Comparison of ENCODE assay signal across 8 cellular contexts in genomic region chr5:91378683-91379601, GRCh38. TPM values are rescaled to one million over a fixed set of nuclear protein-coding genes. Genes with fewer than 3 reads are reported as not detected.
DNase-seq lines count a peak whose midpoint lies in the region; ATAC-seq and TF ChIP-seq lines count a peak whose summit lies in the region.

No MANE protein-coding gene starts in this region.

- H3K4me1 Mint-ChIP-seq in CD14-positive monocyte: peaks cover 12% of the 10 kb centered on the region

- no peak for DNase-seq in CD14-positive monocyte (ENCODE audit: low spot score)
- DNase-seq in mammary epithelial cell: no peak
- no peak for DNase-seq in GM03348 (ENCODE audit: low spot score)
- DNase-seq in stimulated activated naive CD4-positive, alpha-beta T cell (lab: John Stamatoyannopoulos, UW): no peak
- no peak for DNase-seq in dermis blood vessel endothelial cell

- H3K79me2 ChIP-seq in KMS-11 (ENCODE audit: insufficient read depth, low read depth) (peaks cover 88% of the 10 kb centered on the region), mammary epithelial cell (ENCODE audit: insufficient read depth, low read length) (peaks cover 55% of the 10 kb centered on the region)

- H2AFZ ChIP-seq in KMS-11 (ENCODE audit: low read depth) (no peak overlapping the region), mammary epithelial cell (ENCODE audit: low read depth, low read length) (no peak overlapping the region)

- CTCF ChIA-PET in mammary epithelial cell (lab: Charles Lee; ENCODE audit: low non-redundant PET): interaction anchor here (0.6 kb wide), 1 partner anchor 263 kb away, joined by 3 read pairs; no protein-coding TSS in a partner anchor

- no peaks in the 10 kb centered on the region for H3K9me3 ChIP-seq in mammary epithelial cell (replicated peaks; ENCODE audit: insufficient read depth, low read length)
- no peaks in the 10 kb centered on the region for H3K9me3 ChIP-seq in muscle layer of colon (ENCODE audit: low read length)

- ATAC-seq in HG03175 (IDR thresholded peaks at IDR 0.05; ENCODE audit: unreplicated experiment): no peak

- H3K36me3 ChIP-seq in KMS-11 (ENCODE audit: insufficient read depth): peaks cover 40% of the 10 kb centered on the region
- peaks cover 30% of the 10 kb centered on the region for H3K36me3 ChIP-seq in mammary epithelial cell (ENCODE audit: insufficient read depth, low read length)
- peaks cover 24% of the 10 kb centered on the region for H3K36me3 ChIP-seq in muscle layer of colon (ENCODE audit: insufficient read depth, low read length)

- H4K20me1 ChIP-seq in KMS-11 (ENCODE audit: insufficient read depth) (peaks cover 6% of the 10 kb centered on the region; the same call in 1 of the 2 replicates), mammary epithelial cell (ENCODE audit: insufficient read depth, low read length) (no peaks in the 10 kb centered on the region)

- H3K9me3 Mint-ChIP-seq in CD14-positive monocyte: no peaks in the 10 kb centered on the region

- dilution Hi-C loops in mammary epithelial cell (cut with HindIII; ENCODE audit: low sequenced_read_pairs): no loop called here

- no peaks in the 10 kb centered on the region for H3K27me3 Mint-ChIP-seq in CD14-positive monocyte (ENCODE audit: low read depth in 3 of 3)

- TF ChIP-seq CTCF in CD14-positive monocyte (IDR thresholded peaks at IDR 0.05): no peak
- TF ChIP-seq CTCF in KMS-11 (conservative IDR thresholded peaks at IDR 0.05; ENCODE audit: low read depth, low read length): no peak
- no peak for TF ChIP-seq CTCF in mammary epithelial cell (conservative IDR thresholded peaks at IDR 0.05 in 1 of 2, IDR thresholded peaks at IDR 0.05 in 1 of 2; ENCODE audit: extremely low read depth in 1 of 2, insufficient read depth in 1 of 2, low read depth in 1 of 2, low read length in 2 of 2)

- peak overlapping the region; percentile 99 to 100 (median 99) for H3K27ac Mint-ChIP-seq in CD14-positive monocyte

- H3K9ac ChIP-seq in KMS-11 (peak overlapping the region; percentile 100), mammary epithelial cell (ENCODE audit: insufficient read depth, low read length) (peak overlapping the region; percentile 99), muscle layer of colon (ENCODE audit: low read length) (peak overlapping the region; percentile 87)

- intact Hi-C loops in CD14-positive monocyte (cut with micrococcal nuclease): no loop called here
- intact Hi-C loops in mammary epithelial cell (cut with micrococcal nuclease): no loop called here

- H3K4me2 ChIP-seq in KMS-11 (peak overlapping the region; percentile 80), mammary epithelial cell (ENCODE audit: insufficient read depth, low read depth, low read length) (peak overlapping the region; percentile 92)

- BruUV-seq in mammary epithelial cell (replicated peaks; lab: Mats Ljungman, UMichigan): no TSS peak

- 30% methylated on average over 11 of the region's 11 CpGs for WGBS in mammary epithelial cell (ENCODE audit: low coverage, missing lambda C conversion rate)

- peaks cover 47% of the 10 kb centered on the region for H3K4me1 ChIP-seq in KMS-11 (ENCODE audit: low read depth, poor library complexity, severe bottlenecking)
- H3K4me1 ChIP-seq in mammary epithelial cell (ENCODE audit: insufficient read depth, low read length): peaks cover 2% of the 10 kb centered on the region
- peaks cover 28% of the 10 kb centered on the region for H3K4me1 ChIP-seq in muscle layer of colon (ENCODE audit: insufficient read depth, low read length)

- no peaks in the 10 kb centered on the region for H3K27me3 ChIP-seq in KMS-11 (ENCODE audit: insufficient read depth, low read depth)
- H3K27me3 ChIP-seq in mammary epithelial cell (ENCODE audit: insufficient read depth, low read length): no peaks in the 10 kb centered on the region
- no peaks in the 10 kb centered on the region for H3K27me3 ChIP-seq in muscle layer of colon (ENCODE audit: control insufficient read depth in 1 of 2, insufficient read depth in 2 of 2, low read length in 2 of 2)

- no peak overlapping the region for H3K4me3 ChIP-seq in KMS-11 (IDR thresholded peaks at IDR 0.05; ENCODE audit: insufficient read depth, low read depth, low read length)
- peak overlapping the region; percentile 41 to 97 (median 90) for H3K4me3 ChIP-seq in mammary epithelial cell (replicated peaks in 1 of 3; ENCODE audit: insufficient read depth in 1 of 3, low read depth in 2 of 3, low read length in 3 of 3)
- peak overlapping the region; percentile 95 to 98 for H3K4me3 ChIP-seq in muscle layer of colon (ENCODE audit: low read depth in 1 of 2, low read length in 2 of 2)

- H3K4me3 Mint-ChIP-seq in CD14-positive monocyte: peak overlapping the region; percentile 98 to 99

- H3K27ac ChIP-seq in KMS-11 (peak overlapping the region; percentile 99), mammary epithelial cell (ENCODE audit: insufficient read depth, low read depth, low read length) (peak overlapping the region; percentile 99), muscle layer of colon (ENCODE audit: low read depth, low read length) (peak overlapping the region; percentile 100)

- in situ Hi-C loops in mammary epithelial cell (cut with MboI; ENCODE audit: low sequenced_read_pairs in 2 of 2): loop anchor here in 1 of 2 donors (25.0 kb wide), 2 partner anchors 442 to 517 kb away; no protein-coding TSS in a partner anchor

- H3K36me3 Mint-ChIP-seq in CD14-positive monocyte: peaks cover 40 to 43% of the 10 kb centered on the region in 2 donors

RNA-seq across cellular contexts. Expression of gene ARRDC3, which starts 4.2 kb away (rescaled TPM):
- polyA plus RNA-seq in CD14-positive monocyte (10 to 100 TPM; 43.3 to 64.6 TPM), mammary epithelial cell (6.5 TPM)
- total RNA-seq in mammary epithelial cell (10 to 100 TPM; 26.2 to 48.3 TPM), dermis blood vessel endothelial cell (81.0 and 94.4 TPM in 2 replicates)
- 39.7 TPM for polyA minus RNA-seq in mammary epithelial cell
